8 cellular contexts compared by ENCODE assay signal in the genomic region with DNA sequence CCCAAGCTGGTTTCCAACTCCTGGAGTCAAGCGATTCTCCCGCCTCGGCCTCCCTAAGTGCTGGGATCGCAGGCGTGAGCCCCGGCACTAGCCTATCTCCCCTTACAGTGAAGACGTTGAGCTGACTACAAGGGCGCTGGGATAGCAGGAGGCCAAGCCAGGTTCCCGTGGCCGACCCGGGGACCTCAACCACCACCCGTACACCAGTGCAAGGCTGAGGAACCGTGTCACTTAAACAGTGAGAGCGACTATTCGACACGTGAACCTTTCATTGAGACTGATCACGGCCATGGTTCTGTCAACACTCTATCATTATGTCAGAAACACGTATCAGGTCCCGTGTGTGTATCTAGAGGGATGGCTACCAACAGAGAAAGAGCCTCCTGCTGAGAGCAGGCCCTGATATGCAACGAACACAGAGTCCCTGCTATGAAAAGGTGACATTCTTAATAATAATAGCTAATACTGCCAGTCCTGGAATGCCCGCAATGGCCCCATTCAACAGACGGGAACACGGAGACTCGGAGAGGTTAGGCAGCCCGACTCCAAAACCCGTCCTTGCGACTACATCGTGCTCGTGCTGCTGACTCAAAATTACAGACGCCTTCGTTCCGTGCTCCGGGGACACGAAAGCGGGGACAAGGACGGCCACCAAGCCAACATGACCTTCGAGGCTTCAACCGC. TPM values are rescaled to one million over a fixed set of nuclear protein-coding genes. Genes with fewer than 3 reads are reported as not detected.
DNase-seq lines count a peak whose midpoint lies in the region; ATAC-seq and TF ChIP-seq lines count a peak whose summit lies in the region.

No MANE protein-coding gene starts in this region.

- H3K4me1 ChIP-seq in MM.1S (ENCODE audit: low read length) = no peaks in the 10 kb centered on the region
- H3K4me1 ChIP-seq in left ventricle myocardium inferior = peaks cover 66% of the 10 kb centered on the region

- peak overlapping the region; percentile 88 to 92 for H3K27ac Mint-ChIP-seq in activated naive CD4-positive, alpha-beta T cell treated with anti-CD3 and anti-CD28 coated beads, Interleukin-2, amount 50 U/mL, for 72 hours

- H3K36me3 ChIP-seq in MM.1S (replicated peaks; ENCODE audit: insufficient read depth, low read length) (no peaks in the 10 kb centered on the region), left ventricle myocardium inferior (no peaks in the 10 kb centered on the region)

- H3F3A ChIP-seq in MM.1S (ENCODE audit: insufficient read depth, low read length) = peaks cover 7% of the 10 kb centered on the region; the same call in 1 of the 2 replicates

- TF ChIP-seq CTCF in MM.1S (IDR thresholded peaks at IDR 0.05; ENCODE audit: low read length) = no peak
- no peak for TF ChIP-seq CTCF in left ventricle myocardium inferior (IDR thresholded peaks at IDR 0.05; ENCODE audit: borderline replicate concordance)

- no peaks in the 10 kb centered on the region for H3K9me2 ChIP-seq in MM.1S (replicated peaks; ENCODE audit: insufficient read depth, low read length)

- peak; percentile 69 for DNase-seq in DMS 273 (lab: John Stamatoyannopoulos, UW; ENCODE audit: unreplicated experiment)
- DNase-seq in DMS 273 treated with DMSO at 0.1 percent for 48 hours (lab: John Stamatoyannopoulos, UW) = no peak
- peak; percentile 36 for DNase-seq in MM.1S
- DNase-seq in activated naive CD4-positive, alpha-beta T cell treated with anti-CD3 and anti-CD28 coated beads, Interleukin-2, amount 50 U/mL, for 72 hours (ENCODE audit: low spot score in 2 of 2) = no peak
- peak; percentile 57 for DNase-seq in left ventricle myocardium inferior
- no peak for DNase-seq in skeletal muscle cell (ENCODE audit: low read depth)
- DNase-seq in activated gamma-delta T cell treated with Interleukin-2 at 50 U/mL for 16 hours = no peak

- H3K79me2 ChIP-seq in MM.1S (ENCODE audit: low read length) = peaks cover 54% of the 10 kb centered on the region

- no peak for ATAC-seq in activated naive CD4-positive, alpha-beta T cell treated with anti-CD3 and anti-CD28 coated beads, Interleukin-2, amount 50 U/mL, for 72 hours
- ATAC-seq in HG02970 (IDR thresholded peaks at IDR 0.05; ENCODE audit: low FRiP score, unreplicated experiment) = no peak

- H3K9ac ChIP-seq in MM.1S (ENCODE audit: low read length) = peak overlapping the region; percentile 93

- H3K4me3 ChIP-seq in MM.1S (ENCODE audit: low read length) (peak overlapping the region; percentile 96), left ventricle myocardium inferior (peak overlapping the region; percentile 90), skeletal muscle cell (ENCODE audit: low read depth, low read length) (peak overlapping the region; percentile 88)

- peak overlapping the region; percentile 98 for H3K27ac ChIP-seq in MM.1S (ENCODE audit: low read length)
- peak overlapping the region; percentile 100 for H3K27ac ChIP-seq in left ventricle myocardium inferior (replicated peaks)

- H3K4me2 ChIP-seq in MM.1S (ENCODE audit: low read depth, low read length) = peak overlapping the region; percentile 88

- no peaks in the 10 kb centered on the region for H3K9me3 ChIP-seq in MM.1S (replicated peaks; ENCODE audit: insufficient read depth, low read length)
- H3K9me3 ChIP-seq in left ventricle myocardium inferior (replicated peaks) = no peaks in the 10 kb centered on the region

- H3K27me3 ChIP-seq in MM.1S (replicated peaks; ENCODE audit: insufficient read depth, low read length) (no peaks in the 10 kb centered on the region), left ventricle myocardium inferior (ENCODE audit: low read depth) (no peaks in the 10 kb centered on the region)

- peaks cover 18% of the 10 kb centered on the region for H4K20me1 ChIP-seq in MM.1S (ENCODE audit: insufficient read depth, low read length)

- intact Hi-C loops in left ventricle myocardium inferior (cut with micrococcal nuclease) = no loop called here

- peaks cover 5 to 22% of the 10 kb centered on the region in 2 donors for H3K36me3 Mint-ChIP-seq in activated naive CD4-positive, alpha-beta T cell treated with anti-CD3 and anti-CD28 coated beads, Interleukin-2, amount 50 U/mL, for 72 hours

- H2AFZ ChIP-seq in MM.1S (ENCODE audit: low read length) = peak overlapping the region; percentile 49

- H3K9me3 Mint-ChIP-seq in activated naive CD4-positive, alpha-beta T cell treated with anti-CD3 and anti-CD28 coated beads, Interleukin-2, amount 50 U/mL, for 72 hours = no peaks in the 10 kb centered on the region

RNA-seq across cellular contexts. Expression of gene AFG3L2, which starts 0.9 kb away (rescaled TPM):
- total RNA-seq in activated naive CD4-positive, alpha-beta T cell treated with anti-CD3 and anti-CD28 coated beads, Interleukin-2, amount 50 U/mL, for 72 hours = 10 to 100 TPM; 36.8 to 52.3 TPM
- 136 TPM for total RNA-seq in left ventricle myocardium inferior

RNA-seq across cellular contexts. Expression of gene PRELID3A, which starts 31.6 kb away (rescaled TPM):
- 1 to 10 TPM; 1.2 to 5.0 TPM for total RNA-seq in activated naive CD4-positive, alpha-beta T cell treated with anti-CD3 and anti-CD28 coated beads, Interleukin-2, amount 50 U/mL, for 72 hours
- 1.2 TPM for total RNA-seq in left ventricle myocardium inferior

Comparison
In these comparisons a context has a peak if more than half of its experiments do, and no peak if none do; other contexts are left out.
1. DNase-seq: peak in DMS 273 (single experiment), MM.1S (single experiment) and left ventricle myocardium inferior (single experiment); none in DMS 273 treated with DMSO at 0.1 percent for 48 hours (single experiment), activated naive CD4-positive, alpha-beta T cell treated with anti-CD3 and anti-CD28 coated beads, Interleukin-2, amount 50 U/mL, for 72 hours (0 of 2), skeletal muscle cell (single experiment) and activated gamma-delta T cell treated with Interleukin-2 at 50 U/mL for 16 hours (single experiment).
2. Peak in every context shown above with its lines, with median percentiles within 50 percentile points of each other: H3K4me3 ChIP-seq.